In the genomic region with DNA sequence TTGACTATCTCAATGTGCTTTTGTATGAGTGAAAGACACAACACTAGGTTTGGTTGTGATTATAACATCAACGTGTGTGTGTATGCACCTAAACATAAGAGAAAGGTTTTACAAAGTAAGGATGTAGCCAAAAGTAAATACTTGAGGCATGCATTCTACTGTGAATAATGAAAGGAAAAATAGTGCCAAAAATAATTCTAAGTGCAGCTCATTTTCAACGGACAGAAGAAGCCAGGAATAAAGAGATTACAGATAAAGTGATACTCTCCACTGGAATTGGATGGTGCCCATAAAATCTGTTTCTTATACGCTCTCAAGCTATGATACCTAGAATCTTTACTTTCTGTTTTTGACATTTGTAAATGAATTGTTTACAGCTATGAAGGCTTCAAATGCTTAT, we compare ENCODE assay signal across 32 cellular contexts.
"Had no signal": no experiment of that assay in that cellular context is flagged by ENCODE, and none has a peak within 500 bp of the region (broad histone marks: within the 10 kb centered on the region; RNA-seq: fewer than 3 reads in every experiment).

No MANE protein-coding gene starts in this region.

- H3K4me1 Mint-ChIP-seq: activated B cell treated with CpG ODN at 0.5 μM for 24 hours; activated CD4-positive, alpha-beta T cell treated with anti-CD3 and anti-CD28 coated beads, Interleukin-2, amount 10 ng/mL, durations not matched to agents 24 days and 14 days; activated naive CD8-positive, alpha-beta T cell treated with anti-CD3 and anti-CD28 coated beads for 36 hours; activated T-helper 17 cell treated with anti-CD3 and anti-CD28 coated beads, Interleukin-2, amount 50 U/mL, for 72 hours; T-cell; T-helper 17 cell had no signal

- H3K4me3 Mint-ChIP-seq: activated B cell treated with CpG ODN at 0.5 μM for 24 hours; activated CD4-positive, alpha-beta memory T cell treated with anti-CD3 and anti-CD28 coated beads for 36 hours; activated CD4-positive, alpha-beta T cell treated with anti-CD3 and anti-CD28 coated beads, Interleukin-2, amount 10 ng/mL, durations not matched to agents 24 days and 14 days; activated CD8-positive, alpha-beta T cell treated with anti-CD3 and anti-CD28 coated beads for 36 hours; activated naive CD4-positive, alpha-beta T cell treated with anti-CD3 and anti-CD28 coated beads for 36 hours; activated naive CD8-positive, alpha-beta T cell treated with anti-CD3 and anti-CD28 coated beads for 36 hours; activated T-cell treated with anti-CD3 and anti-CD28 coated beads, Interleukin-2, amount 50 U/mL, for 4 hours; activated T-cell treated with anti-CD3 and anti-CD28 coated beads, Interleukin-2, amount 50 U/mL, for 72 hours; activated T-helper 1 cell treated with anti-CD3 and anti-CD28 coated beads, Interleukin-12 subunit alpha, Interleukin-12 subunit beta, Interleukin-2, Interleukin-4 antibody, amounts not matched to agents 30 ng/mL and 10 ng/mL and 1 ng/mL, durations not matched to agents 14 hours and 24 hours and 36 hours; activated T-helper 17 cell treated with anti-CD3 and anti-CD28 coated beads, Interleukin-2, amount 50 U/mL, for 72 hours; T-cell; T-helper 17 cell had no signal

- H3K36me3 ChIP-seq: adrenal gland, brain microvascular endothelial cell, breast epithelium had no signal

- H3K9me3 ChIP-seq: adrenal gland, body of pancreas, breast epithelium had no signal

- H3K9me3 Mint-ChIP-seq: activated B cell treated with CpG ODN at 0.5 μM for 24 hours; activated CD4-positive, alpha-beta memory T cell treated with anti-CD3 and anti-CD28 coated beads for 36 hours; activated CD4-positive, alpha-beta T cell treated with anti-CD3 and anti-CD28 coated beads, Interleukin-2, amount 10 ng/mL, durations not matched to agents 24 days and 14 days; activated CD8-positive, alpha-beta T cell treated with anti-CD3 and anti-CD28 coated beads for 36 hours; activated naive CD4-positive, alpha-beta T cell treated with anti-CD3 and anti-CD28 coated beads for 36 hours; activated naive CD4-positive, alpha-beta T cell treated with anti-CD3 and anti-CD28 coated beads, Interleukin-2, amount 50 U/mL, for 72 hours; activated naive CD8-positive, alpha-beta T cell treated with anti-CD3 and anti-CD28 coated beads for 36 hours; activated T-cell treated with anti-CD3 and anti-CD28 coated beads, Interleukin-2, amount 50 U/mL, for 4 hours; activated T-cell treated with anti-CD3 and anti-CD28 coated beads, Interleukin-2, amount 50 U/mL, for 72 hours; activated T-helper 1 cell treated with anti-CD3 and anti-CD28 coated beads, Interleukin-12 subunit alpha, Interleukin-12 subunit beta, Interleukin-2, Interleukin-4 antibody, amounts not matched to agents 30 ng/mL and 10 ng/mL and 1 ng/mL, durations not matched to agents 14 hours and 24 hours and 36 hours; activated T-helper 17 cell treated with anti-CD3 and anti-CD28 coated beads, Interleukin-2, amount 50 U/mL, for 72 hours; T-cell had no signal

- H3K36me3 Mint-ChIP-seq: activated CD4-positive, alpha-beta memory T cell treated with anti-CD3 and anti-CD28 coated beads for 36 hours; activated naive CD4-positive, alpha-beta T cell treated with anti-CD3 and anti-CD28 coated beads, Interleukin-2, amount 50 U/mL, for 72 hours; activated naive CD8-positive, alpha-beta T cell treated with anti-CD3 and anti-CD28 coated beads for 36 hours; T-cell had no signal

- H3K27me3 ChIP-seq: adrenal gland, body of pancreas, brain microvascular endothelial cell, breast epithelium had no signal

- H3K4me3 ChIP-seq: adrenal gland, body of pancreas, breast epithelium had no signal

- H3K4me1 ChIP-seq: breast epithelium had no signal

- DNase-seq: activated B cell treated with CpG ODN at 0.5 μM for 24 hours; activated CD4-positive, alpha-beta memory T cell treated with anti-CD3 and anti-CD28 coated beads for 36 hours; activated CD4-positive, alpha-beta T cell treated with anti-CD3 and anti-CD28 coated beads for 4 hours; activated CD4-positive, alpha-beta T cell treated with anti-CD3 and anti-CD28 coated beads, Interleukin-2, amount 10 ng/mL, durations not matched to agents 24 days and 14 days; activated CD4-positive, alpha-beta T cell treated with anti-CD3 and anti-CD28 coated beads, Interleukin-2, amount 50 U/mL, for 1 hour; activated CD4-positive, alpha-beta T cell treated with anti-CD3 and anti-CD28 coated beads, Interleukin-2, amount 50 U/mL, for 4 hours; activated CD4-positive, CD25-positive, alpha-beta regulatory T cell treated with anti-CD3 and anti-CD28 coated beads, Interleukin-2, amount 50 U/mL, for 72 hours; activated CD8-positive, alpha-beta memory T cell treated with anti-CD3 and anti-CD28 coated beads, Interleukin-2, amount 50 U/mL, for 4 hours; activated CD8-positive, alpha-beta T cell treated with anti-CD3 and anti-CD28 coated beads for 36 hours; activated effector memory CD4-positive, alpha-beta T cell treated with anti-CD3 and anti-CD28 coated beads, Interleukin-2, amount 50 U/mL, for 16 hours; activated gamma-delta T cell treated with Interleukin-2 at 50 U/mL for 16 hours; activated naive CD4-positive, alpha-beta T cell; activated naive CD4-positive, alpha-beta T cell treated with anti-CD3 and anti-CD28 coated beads for 36 hours; activated naive CD4-positive, alpha-beta T cell treated with anti-CD3 and anti-CD28 coated beads, Interleukin-2, amount 50 U/mL, for 16 hours; activated naive CD8-positive, alpha-beta T cell treated with anti-CD3 and anti-CD28 coated beads for 36 hours; activated T-cell treated with anti-CD3 and anti-CD28 coated beads for 4 hours; activated T-cell treated with anti-CD3 and anti-CD28 coated beads, Interleukin-2, amount 50 U/mL, for 1 hour; activated T-cell treated with anti-CD3 and anti-CD28 coated beads, Interleukin-2, amount 50 U/mL, for 4 hours; activated T-cell treated with anti-CD3 and anti-CD28 coated beads, Interleukin-2, amount 50 U/mL, for 72 hours; adrenal gland; amniotic stem cell; aorta; body of pancreas; brain microvascular endothelial cell; central memory CD4-positive, alpha-beta T cell; T-cell; T-helper 17 cell had no signal

- H3K27ac ChIP-seq: adrenal gland, brain microvascular endothelial cell, breast epithelium, VCaP had no signal

- H3K27ac Mint-ChIP-seq: activated B cell treated with CpG ODN at 0.5 μM for 24 hours; activated CD4-positive, alpha-beta memory T cell treated with anti-CD3 and anti-CD28 coated beads for 36 hours; activated CD4-positive, alpha-beta T cell treated with anti-CD3 and anti-CD28 coated beads, Interleukin-2, amount 10 ng/mL, durations not matched to agents 24 days and 14 days; activated CD8-positive, alpha-beta T cell treated with anti-CD3 and anti-CD28 coated beads for 36 hours; activated naive CD4-positive, alpha-beta T cell treated with anti-CD3 and anti-CD28 coated beads for 36 hours; activated naive CD4-positive, alpha-beta T cell treated with anti-CD3 and anti-CD28 coated beads, Interleukin-2, amount 50 U/mL, for 72 hours; activated naive CD8-positive, alpha-beta T cell treated with anti-CD3 and anti-CD28 coated beads for 36 hours; activated T-cell treated with anti-CD3 and anti-CD28 coated beads, Interleukin-2, amount 50 U/mL, for 72 hours; activated T-helper 1 cell treated with anti-CD3 and anti-CD28 coated beads, Interleukin-12 subunit alpha, Interleukin-12 subunit beta, Interleukin-2, Interleukin-4 antibody, amounts not matched to agents 30 ng/mL and 10 ng/mL and 1 ng/mL, durations not matched to agents 14 hours and 24 hours and 36 hours; activated T-helper 17 cell treated with anti-CD3 and anti-CD28 coated beads, Interleukin-2, amount 50 U/mL, for 72 hours; T-cell; T-helper 17 cell had no signal

- ATAC-seq: activated CD8-positive, alpha-beta T cell treated with anti-CD3 and anti-CD28 coated beads for 36 hours; activated naive CD4-positive, alpha-beta T cell treated with anti-CD3 and anti-CD28 coated beads, Interleukin-2, amount 50 U/mL, for 72 hours; activated T-cell treated with anti-CD3 and anti-CD28 coated beads, Interleukin-2, amount 50 U/mL, for 4 hours; activated T-cell treated with anti-CD3 and anti-CD28 coated beads, Interleukin-2, amount 50 U/mL, for 72 hours; activated T-helper 17 cell treated with anti-CD3 and anti-CD28 coated beads, Interleukin-2, amount 50 U/mL, for 72 hours; body of pancreas; T-cell; T-helper 17 cell had no signal
